ENCODE assay signal across 27 cellular contexts in genomic region chr9:18638448-18639249, GRCh38.
DNase-seq lines count a peak whose midpoint lies in the region; ATAC-seq and TF ChIP-seq lines count a peak whose summit lies in the region.
"Had no signal": no experiment of that assay in that cellular context is flagged by ENCODE, and none has a peak within 500 bp of the region (broad histone marks: within the 10 kb centered on the region; RNA-seq: fewer than 3 reads in every experiment).

No MANE protein-coding gene starts in this region.

- H2BK12ac ChIP-seq in mesenchymal stem cell (ENCODE audit: low read length in 2 of 2): no peak overlapping the region

- H3K23ac ChIP-seq in mesenchymal stem cell (ENCODE audit: low read length in 2 of 2): no peak overlapping the region

- H3K79me1 ChIP-seq in mesenchymal stem cell (replicated peaks; ENCODE audit: low read length, poor library complexity, severe bottlenecking): no peaks in the 10 kb centered on the region

- ATAC-seq in HG02798 (IDR thresholded peaks at IDR 0.05; ENCODE audit: poor library complexity, unreplicated experiment) (no peak), GM19023 (IDR thresholded peaks at IDR 0.05; ENCODE audit: unreplicated experiment) (no peak)
- ATAC-seq: HCT116; HepG2; naive thymus-derived CD8-positive, alpha-beta T cell; Right ventricle myocardium inferior had no signal

- no peak overlapping the region for H3K9ac ChIP-seq in mesenchymal stem cell (ENCODE audit: low read length)

- H3K9me3 ChIP-seq in mesenchymal stem cell (ENCODE audit: control insufficient read depth, low read length): no peaks in the 10 kb centered on the region
- H3K9me3 ChIP-seq: BE2C, esophagus squamous epithelium, testis had no signal

- H3K27ac ChIP-seq in mesenchymal stem cell (ENCODE audit: low read length, poor library complexity, severe bottlenecking): no peak overlapping the region
- H3K27ac ChIP-seq: esophagus squamous epithelium, testis had no signal

- no peak overlapping the region for H3K4me2 ChIP-seq in mesenchymal stem cell (ENCODE audit: low read length, poor library complexity, severe bottlenecking)

- no peak overlapping the region for H4K91ac ChIP-seq in mesenchymal stem cell (ENCODE audit: low read length)

- H3K27me3 ChIP-seq in mesenchymal stem cell (ENCODE audit: control insufficient read depth in 1 of 2, insufficient read depth in 1 of 2, low read length in 2 of 2): no peaks in the 10 kb centered on the region
- H3K27me3 ChIP-seq: BE2C, esophagus squamous epithelium, testis had no signal

- H2BK5ac ChIP-seq in mesenchymal stem cell (ENCODE audit: low read depth, low read length, poor library complexity, severe bottlenecking): no peak overlapping the region

- DNase-seq in AG08395 (ENCODE audit: low spot score): peak; percentile 26
- DNase-seq in HS-5 (ENCODE audit: low read depth): peak; percentile 35
- peak; percentile 16 to 36 for DNase-seq in cardiac fibroblast (ENCODE audit: low read depth in 2 of 2)
- DNase-seq in mesenchymal stem cell: peak; percentile 9
- DNase-seq in GM19238 (ENCODE audit: insufficient read length, low spot score): no peak
- no peak for DNase-seq in SKM-1 treated with dmso at 0.1 percent for 144 hours (lab: John Stamatoyannopoulos, UW; ENCODE audit: unreplicated experiment)
- DNase-seq: activated B cell treated with CpG ODN at 0.5 μM for 24 hours; activated CD4-positive, alpha-beta memory T cell treated with anti-CD3 and anti-CD28 coated beads for 36 hours; activated CD8-positive, alpha-beta memory T cell treated with anti-CD3 and anti-CD28 coated beads, Interleukin-2, amount 50 U/mL, for 4 hours; activated naive CD4-positive, alpha-beta T cell treated with anti-CD3 and anti-CD28 coated beads, Interleukin-2, amount 10 ng/mL, durations not matched to agents 7 days and 5 days; BE2C; CD8-positive, alpha-beta memory T cell; cortex of kidney; DMS 273 treated with DMSO at 0.1 percent for 48 hours; esophagus squamous epithelium; midbrain; naive thymus-derived CD8-positive, alpha-beta T cell; NCI-H1694 treated with DMSO at 0.1 percent for 48 hours; NCI-H2171; NCI-H524; stimulated activated naive CD4-positive, alpha-beta T cell treated with Interleukin-2 at 50 U/mL for 16 hours; testis had no signal

- no peak overlapping the region for H2BK120ac ChIP-seq in mesenchymal stem cell (ENCODE audit: low read depth, low read length)

- H3K4me3 ChIP-seq in cardiac fibroblast (replicated peaks in 1 of 2; ENCODE audit: low read depth in 2 of 2, low read length in 2 of 2) (no peak overlapping the region), mesenchymal stem cell (ENCODE audit: insufficient read depth in 1 of 2, low read depth in 1 of 2, low read length in 2 of 2) (no peak overlapping the region)
- H3K4me3 ChIP-seq: esophagus squamous epithelium, testis had no signal

- no peak overlapping the region for H2AFZ ChIP-seq in mesenchymal stem cell (ENCODE audit: low read depth, low read length)

- H2AK5ac ChIP-seq in mesenchymal stem cell (ENCODE audit: low read length, severe bottlenecking): no peak overlapping the region

- no peak overlapping the region for H3K18ac ChIP-seq in mesenchymal stem cell (ENCODE audit: low read depth in 1 of 2, low read length in 2 of 2)

- no peak for TF ChIP-seq CTCF in cardiac fibroblast (IDR thresholded peaks at IDR 0.05; ENCODE audit: low read depth, low read length)

- no peak overlapping the region for H4K8ac ChIP-seq in mesenchymal stem cell (ENCODE audit: low read length)

- 80% methylated on average over 4 of the region's 5 CpGs for WGBS in mesenchymal stem cell

- H3K4ac ChIP-seq in mesenchymal stem cell (ENCODE audit: low read depth in 1 of 2, low read length in 2 of 2): no peak overlapping the region

- H3K14ac ChIP-seq in mesenchymal stem cell (ENCODE audit: low read length in 2 of 2): no peak overlapping the region

- H3K36me3 ChIP-seq in mesenchymal stem cell (ENCODE audit: control insufficient read depth in 1 of 2, insufficient read depth in 2 of 2, low read depth in 1 of 2, low read length in 2 of 2): peaks cover 0 to 84% of the 10 kb centered on the region in 2 experiments
- H3K36me3 ChIP-seq: BE2C, esophagus squamous epithelium had no signal

- H3K4me1 ChIP-seq in mesenchymal stem cell (ENCODE audit: control insufficient read depth, insufficient read depth, low read depth, low read length): no peaks in the 10 kb centered on the region
- H3K4me1 ChIP-seq: BE2C, esophagus squamous epithelium, testis had no signal

- H2BK15ac ChIP-seq in mesenchymal stem cell (ENCODE audit: low read depth, poor library complexity, severe bottlenecking): no peak overlapping the region

Comparison
In these comparisons a context has a peak if more than half of its experiments do, and no peak if none do; other contexts are left out.
1. DNase-seq: peak in AG08395 (single experiment), HS-5 (single experiment), cardiac fibroblast (2 of 2) and mesenchymal stem cell (single experiment); none in GM19238 (single experiment) and SKM-1 treated with dmso at 0.1 percent for 144 hours (single experiment).